8 cellular contexts compared by ENCODE assay signal in genomic region chr11:102046841-102047240, GRCh38. TPM values are rescaled to one million over a fixed set of nuclear protein-coding genes. Genes with fewer than 3 reads are reported as not detected.
DNase-seq lines count a peak whose midpoint lies in the region; ATAC-seq lines count a peak whose summit lies in the region.

No MANE protein-coding gene starts in this region.

- H4K20me1 ChIP-seq in GM23248 (ENCODE audit: insufficient read depth) = no peaks in the 10 kb centered on the region

- peaks cover 46% of the 10 kb centered on the region for H3K27me3 Mint-ChIP-seq in activated naive CD8-positive, alpha-beta T cell treated with anti-CD3 and anti-CD28 coated beads for 36 hours

- no peaks in the 10 kb centered on the region for H3K79me2 ChIP-seq in GM23248 (ENCODE audit: insufficient read depth)

- H3K9ac ChIP-seq in GM23248 = peak overlapping the region; percentile 85

- peak overlapping the region; percentile 51 for H3K4me3 Mint-ChIP-seq in activated naive CD8-positive, alpha-beta T cell treated with anti-CD3 and anti-CD28 coated beads for 36 hours

- H3K36me3 Mint-ChIP-seq in activated naive CD8-positive, alpha-beta T cell treated with anti-CD3 and anti-CD28 coated beads for 36 hours = no peaks in the 10 kb centered on the region

- H3K9me3 ChIP-seq in GM23248 (ENCODE audit: low read depth) = peaks cover 3% of the 10 kb centered on the region
- H3K9me3 ChIP-seq in iPS DF 6.9 (ENCODE audit: control insufficient read depth, insufficient read depth, low read length) = no peaks in the 10 kb centered on the region

- no peak for ATAC-seq in HG03025 (IDR thresholded peaks at IDR 0.05; ENCODE audit: low FRiP score, unreplicated experiment)

- H3K9me3 Mint-ChIP-seq in activated naive CD8-positive, alpha-beta T cell treated with anti-CD3 and anti-CD28 coated beads for 36 hours = no peaks in the 10 kb centered on the region

- H3K27me3 ChIP-seq in GM23248 (replicated peaks; ENCODE audit: insufficient read depth) (no peaks in the 10 kb centered on the region), iPS DF 6.9 (ENCODE audit: control insufficient read depth, insufficient read depth, low read length) (no peaks in the 10 kb centered on the region)

- DNase-seq in GM23248 (peak; percentile 75), iPS DF 6.9 (ENCODE audit: low read depth, low spot score) (no peak), KG1 (lab: John Stamatoyannopoulos, UW) (no peak), NCI-H1092 (lab: John Stamatoyannopoulos, UW) (no peak), nucleus accumbens (lab: John Stamatoyannopoulos, UW) (no peak)
- no peak for DNase-seq in activated naive CD8-positive, alpha-beta T cell treated with anti-CD3 and anti-CD28 coated beads for 36 hours

- H3K36me3 ChIP-seq in GM23248 (ENCODE audit: low read depth) (no peaks in the 10 kb centered on the region), iPS DF 6.9 (ENCODE audit: control insufficient read depth, insufficient read depth, low read length) (no peaks in the 10 kb centered on the region)

- H3K4me1 Mint-ChIP-seq in activated naive CD8-positive, alpha-beta T cell treated with anti-CD3 and anti-CD28 coated beads for 36 hours = peaks cover 3% of the 10 kb centered on the region

- H3K4me2 ChIP-seq in GM23248 (ENCODE audit: unreplicated experiment) = peak overlapping the region; percentile 99

- in situ Hi-C loops in GM23248 (cut with MboI) = no loop called here

- no peaks in the 10 kb centered on the region for H3K9me2 ChIP-seq in GM23248 (ENCODE audit: insufficient read depth)

- H3K27ac Mint-ChIP-seq in activated naive CD8-positive, alpha-beta T cell treated with anti-CD3 and anti-CD28 coated beads for 36 hours = no peak overlapping the region

- peaks cover 16% of the 10 kb centered on the region; the same call in 1 of the 2 replicates for H3K4me1 ChIP-seq in GM23248 (ENCODE audit: insufficient read depth)
- no peaks in the 10 kb centered on the region for H3K4me1 ChIP-seq in iPS DF 6.9 (ENCODE audit: control insufficient read depth, insufficient read depth, low read length)

- peak overlapping the region; percentile 92 for H2AFZ ChIP-seq in GM23248

- H3K4me3 ChIP-seq in GM23248 (peak overlapping the region; percentile 79), iPS DF 6.9 (ENCODE audit: low read length) (peak overlapping the region; percentile 82; the same call in 1 of the 2 replicates), skin epidermis (peak overlapping the region; percentile 15 to 56 (median 41))

- peaks cover 18% of the 10 kb centered on the region for H3F3A ChIP-seq in GM23248 (ENCODE audit: insufficient read depth)

- 1 to 3% methylated on average over 4 of the region's 4 CpGs for WGBS in GM23248 (ENCODE audit: low coverage in 1 of 2, low lambda C conversion rate in 2 of 2, missing lambda C conversion rate in 2 of 2), 2 experiments
- no CpG with 5 or more reads among the region's 4 CpGs for WGBS in iPS DF 6.9 (ENCODE audit: insufficient coverage, insufficient read length)

- H3K27ac ChIP-seq in GM23248 = peak overlapping the region; percentile 79
- no peak overlapping the region for H3K27ac ChIP-seq in iPS DF 6.9 (ENCODE audit: low read length)
- H3K27ac ChIP-seq in skin epidermis = peak overlapping the region in 15 of 21 experiments; percentile 21 to 91 (median 53)

RNA-seq across cellular contexts. Expression of gene CFAP300, which starts 0.4 kb away (rescaled TPM):
- total RNA-seq in GM23248 (2014; rRNA removed; shearing (Covaris generic)) = 7.3 and 10.2 TPM in 2 replicates
- 14.0 and 15.3 TPM in 2 replicates for polyA plus RNA-seq in GM23248 (2016; fragmentation: Nextera tagmentation; extraction: Ambion mirVana)
- total RNA-seq in activated naive CD8-positive, alpha-beta T cell treated with anti-CD3 and anti-CD28 coated beads for 36 hours = not detected
